Comparison of ENCODE assay signal across 1 cellular context in genomic region chr16:75464130-75464918, GRCh38.
TF ChIP-seq lines count a peak whose summit lies in the region.

A gene with protein sequence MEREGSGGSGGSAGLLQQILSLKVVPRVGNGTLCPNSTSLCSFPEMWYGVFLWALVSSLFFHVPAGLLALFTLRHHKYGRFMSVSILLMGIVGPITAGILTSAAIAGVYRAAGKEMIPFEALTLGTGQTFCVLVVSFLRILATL (minus strand): TSS chr16:75464689. CDS start chr16:75464600, 89 bp downstream.

TF ChIP-seq in K562, 482 proteins besides CTCF, POLR2A, EP300 and RAD21 (continued from another document):
- TF ChIP-seq CHD7 (IDR thresholded peaks at IDR 0.05; ENCODE audit: low read depth, low read length) (no peak), HDAC8 (tag; IDR thresholded peaks at IDR 0.05) (0 out of 2 replicates have a peak, but pooled peaks have one; percentile 41), FOXP1 (CRISPR knock-in tag; IDR thresholded peaks at IDR 0.05) (no peak), ZNF785 (CRISPR knock-in tag; IDR thresholded peaks at IDR 0.05) (no peak), SNIP1 (IDR thresholded peaks at IDR 0.05; ENCODE audit: low read depth) (no peak), ZNF586 (CRISPR knock-in tag; conservative IDR thresholded peaks at IDR 0.05) (no peak), ZNF76 (CRISPR knock-in tag; IDR thresholded peaks at IDR 0.05; ENCODE audit: borderline replicate concordance) (no peak), TGIF2 (CRISPR knock-in tag; IDR thresholded peaks at IDR 0.05) (0 out of 2 replicates have a peak, but pooled peaks have one; percentile 9), XRCC4 (IDR thresholded peaks at IDR 0.05; ENCODE audit: extremely low read depth, insufficient read depth, insufficient read length) (no peak), BHLHE40 (IDR thresholded peaks at IDR 0.05; ENCODE audit: low read length) (peak; percentile 50; the same call in 1 of the 2 replicates), TEAD2 (tag; IDR thresholded peaks at IDR 0.05) (no peak), NFRKB (IDR thresholded peaks at IDR 0.05; ENCODE audit: low read depth) (no peak), PTTG1 (tag; IDR thresholded peaks at IDR 0.05; ENCODE audit: low read depth) (no peak), NCOR1 (IDR thresholded peaks at IDR 0.05) (no peak), ZBTB33 (CRISPR knock-in tag; IDR thresholded peaks at IDR 0.05) (peak; percentile 85), SRF (CRISPR knock-in tag; IDR thresholded peaks at IDR 0.05) (no peak), ZNF124 (CRISPR knock-in tag; IDR thresholded peaks at IDR 0.05) (no peak), FOXK1 (CRISPR knock-in tag; IDR thresholded peaks at IDR 0.05; ENCODE audit: borderline replicate concordance) (no peak), PHTF2 (CRISPR knock-in tag; IDR thresholded peaks at IDR 0.05) (no peak), NR2F6 (CRISPR knock-in tag; IDR thresholded peaks at IDR 0.05) (no peak), RUNX1 (IDR thresholded peaks at IDR 0.05; ENCODE audit: low read depth) (no peak), PREB (CRISPR knock-in tag; IDR thresholded peaks at IDR 0.05) (0 out of 2 replicates have a peak, but pooled peaks have one; percentile 57), HNRNPL (IDR thresholded peaks at IDR 0.05; ENCODE audit: low read depth, low read length) (no peak), NRF1 (conservative IDR thresholded peaks at IDR 0.05 in 1 of 2, IDR thresholded peaks at IDR 0.05 in 1 of 2) (peak; percentile 97 to 98), CBFA2T2 (conservative IDR thresholded peaks at IDR 0.05) (no peak), NCOA1 (IDR thresholded peaks at IDR 0.05; ENCODE audit: low read depth) (no peak)
- TF ChIP-seq, protein P1, sequence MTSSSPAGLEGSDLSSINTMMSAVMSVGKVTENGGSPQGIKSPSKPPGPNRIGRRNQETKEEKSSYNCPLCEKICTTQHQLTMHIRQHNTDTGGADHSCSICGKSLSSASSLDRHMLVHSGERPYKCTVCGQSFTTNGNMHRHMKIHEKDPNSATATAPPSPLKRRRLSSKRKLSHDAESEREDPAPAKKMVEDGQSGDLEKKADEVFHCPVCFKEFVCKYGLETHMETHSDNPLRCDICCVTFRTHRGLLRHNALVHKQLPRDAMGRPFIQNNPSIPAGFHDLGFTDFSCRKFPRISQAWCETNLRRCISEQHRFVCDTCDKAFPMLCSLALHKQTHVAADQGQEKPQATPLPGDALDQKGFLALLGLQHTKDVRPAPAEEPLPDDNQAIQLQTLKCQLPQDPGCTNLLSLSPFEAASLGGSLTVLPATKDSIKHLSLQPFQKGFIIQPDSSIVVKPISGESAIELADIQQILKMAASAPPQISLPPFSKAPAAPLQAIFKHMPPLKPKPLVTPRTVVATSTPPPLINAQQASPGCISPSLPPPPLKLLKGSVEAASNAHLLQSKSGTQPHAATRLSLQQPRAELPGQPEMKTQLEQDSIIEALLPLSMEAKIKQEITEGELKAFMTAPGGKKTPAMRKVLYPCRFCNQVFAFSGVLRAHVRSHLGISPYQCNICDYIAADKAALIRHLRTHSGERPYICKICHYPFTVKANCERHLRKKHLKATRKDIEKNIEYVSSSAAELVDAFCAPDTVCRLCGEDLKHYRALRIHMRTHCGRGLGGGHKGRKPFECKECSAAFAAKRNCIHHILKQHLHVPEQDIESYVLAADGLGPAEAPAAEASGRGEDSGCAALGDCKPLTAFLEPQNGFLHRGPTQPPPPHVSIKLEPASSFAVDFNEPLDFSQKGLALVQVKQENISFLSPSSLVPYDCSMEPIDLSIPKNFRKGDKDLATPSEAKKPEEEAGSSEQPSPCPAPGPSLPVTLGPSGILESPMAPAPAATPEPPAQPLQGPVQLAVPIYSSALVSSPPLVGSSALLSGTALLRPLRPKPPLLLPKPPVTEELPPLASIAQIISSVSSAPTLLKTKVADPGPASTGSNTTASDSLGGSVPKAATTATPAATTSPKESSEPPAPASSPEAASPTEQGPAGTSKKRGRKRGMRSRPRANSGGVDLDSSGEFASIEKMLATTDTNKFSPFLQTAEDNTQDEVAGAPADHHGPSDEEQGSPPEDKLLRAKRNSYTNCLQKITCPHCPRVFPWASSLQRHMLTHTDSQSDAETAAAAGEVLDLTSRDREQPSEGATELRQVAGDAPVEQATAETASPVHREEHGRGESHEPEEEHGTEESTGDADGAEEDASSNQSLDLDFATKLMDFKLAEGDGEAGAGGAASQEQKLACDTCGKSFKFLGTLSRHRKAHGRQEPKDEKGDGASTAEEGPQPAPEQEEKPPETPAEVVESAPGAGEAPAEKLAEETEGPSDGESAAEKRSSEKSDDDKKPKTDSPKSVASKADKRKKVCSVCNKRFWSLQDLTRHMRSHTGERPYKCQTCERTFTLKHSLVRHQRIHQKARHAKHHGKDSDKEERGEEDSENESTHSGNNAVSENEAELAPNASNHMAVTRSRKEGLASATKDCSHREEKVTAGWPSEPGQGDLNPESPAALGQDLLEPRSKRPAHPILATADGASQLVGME (CRISPR knock-in tag; IDR thresholded peaks at IDR 0.05): peak; percentile 46; the same call in 1 of the 2 replicates
- TF ChIP-seq, protein P2, sequence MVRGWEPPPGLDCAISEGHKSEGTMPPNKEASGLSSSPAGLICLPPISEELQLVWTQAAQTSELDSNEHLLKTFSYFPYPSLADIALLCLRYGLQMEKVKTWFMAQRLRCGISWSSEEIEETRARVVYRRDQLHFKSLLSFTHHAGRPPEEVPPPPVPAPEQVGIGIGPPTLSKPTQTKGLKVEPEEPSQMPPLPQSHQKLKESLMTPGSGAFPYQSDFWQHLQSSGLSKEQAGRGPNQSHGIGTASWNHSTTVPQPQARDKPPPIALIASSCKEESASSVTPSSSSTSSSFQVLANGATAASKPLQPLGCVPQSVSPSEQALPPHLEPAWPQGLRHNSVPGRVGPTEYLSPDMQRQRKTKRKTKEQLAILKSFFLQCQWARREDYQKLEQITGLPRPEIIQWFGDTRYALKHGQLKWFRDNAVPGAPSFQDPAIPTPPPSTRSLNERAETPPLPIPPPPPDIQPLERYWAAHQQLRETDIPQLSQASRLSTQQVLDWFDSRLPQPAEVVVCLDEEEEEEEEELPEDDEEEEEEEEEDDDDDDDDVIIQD (CRISPR knock-in tag; IDR thresholded peaks at IDR 0.05): no peak
- TF ChIP-seq, protein P3, sequence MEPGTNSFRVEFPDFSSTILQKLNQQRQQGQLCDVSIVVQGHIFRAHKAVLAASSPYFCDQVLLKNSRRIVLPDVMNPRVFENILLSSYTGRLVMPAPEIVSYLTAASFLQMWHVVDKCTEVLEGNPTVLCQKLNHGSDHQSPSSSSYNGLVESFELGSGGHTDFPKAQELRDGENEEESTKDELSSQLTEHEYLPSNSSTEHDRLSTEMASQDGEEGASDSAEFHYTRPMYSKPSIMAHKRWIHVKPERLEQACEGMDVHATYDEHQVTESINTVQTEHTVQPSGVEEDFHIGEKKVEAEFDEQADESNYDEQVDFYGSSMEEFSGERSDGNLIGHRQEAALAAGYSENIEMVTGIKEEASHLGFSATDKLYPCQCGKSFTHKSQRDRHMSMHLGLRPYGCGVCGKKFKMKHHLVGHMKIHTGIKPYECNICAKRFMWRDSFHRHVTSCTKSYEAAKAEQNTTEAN (CRISPR knock-in tag; IDR thresholded peaks at IDR 0.05): no peak
